ENCODE assay signal across 8 cellular contexts in the genomic region with DNA sequence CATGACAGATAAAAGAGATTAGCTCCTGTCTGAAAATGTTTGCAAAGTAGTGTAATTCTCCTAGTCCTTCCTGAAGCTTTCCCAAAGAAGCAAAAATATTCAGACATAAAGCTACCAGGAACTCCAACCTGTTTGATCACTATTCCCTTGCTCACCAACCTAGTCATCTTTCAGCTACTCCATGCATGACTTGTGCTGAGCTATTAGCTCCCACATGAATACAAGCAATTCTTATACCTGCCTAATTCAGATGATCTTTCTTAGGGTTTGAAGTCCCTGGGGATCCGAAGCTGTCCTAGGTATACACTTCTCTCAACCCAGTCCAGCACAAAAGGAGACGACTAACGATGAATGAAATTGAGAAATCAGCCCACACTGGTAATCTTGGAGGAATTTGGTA. TPM values are rescaled to one million over a fixed set of nuclear protein-coding genes. Genes with fewer than 3 reads are reported as not detected.
A peak's percentile ranks its signal among the peaks of the same experiment; 100 is the strongest.
DNase-seq lines count a peak whose midpoint lies in the region; ATAC-seq and TF ChIP-seq lines count a peak whose summit lies in the region.

No MANE protein-coding gene starts in this region.

- no peaks in the 10 kb centered on the region for H3K36me3 Mint-ChIP-seq in brain

- H3K4me2 ChIP-seq in Karpas-422 (ENCODE audit: low read depth, low read length, poor library complexity, severe bottlenecking): peak overlapping the region; percentile 73

- ATAC-seq in right lobe of liver: peak in 2 of 4 donors; percentile 1 to 4
- no peak for ATAC-seq in upper lobe of left lung (ENCODE audit: low FRiP score in 2 of 2)
- ATAC-seq in GM18907 (IDR thresholded peaks at IDR 0.05; ENCODE audit: unreplicated experiment): no peak

- POLR2A ChIA-PET in GM10248 (lab: Yijun Ruan, JAX): interaction anchor here (0.9 to 1.4 kb wide), 2 partner anchors 89 to 108 kb away, joined by 3 to 4 read pairs; no protein-coding TSS in a partner anchor

- peak overlapping the region; percentile 80 for H2AFZ ChIP-seq in Karpas-422 (ENCODE audit: low read length)

- H3K36me3 ChIP-seq in Karpas-422 (ENCODE audit: insufficient read depth, low read length): no peaks in the 10 kb centered on the region
- no peaks in the 10 kb centered on the region for H3K36me3 ChIP-seq in right lobe of liver
- no peaks in the 10 kb centered on the region for H3K36me3 ChIP-seq in upper lobe of left lung

- H3K4me3 Mint-ChIP-seq in brain: peak overlapping the region; percentile 98 to 99 (median 99)

- H3K9me2 ChIP-seq in Karpas-422 (replicated peaks; ENCODE audit: insufficient read depth, low read length): no peaks in the 10 kb centered on the region

- H3K4me1 ChIP-seq in Karpas-422 (ENCODE audit: low read length) (peaks cover 28% of the 10 kb centered on the region), right lobe of liver (peaks cover 0 to 12% (median 3%) of the 10 kb centered on the region in 4 donors), upper lobe of left lung (peaks cover 7 to 21% (median 8%) of the 10 kb centered on the region in 4 donors)

- H3K4me3 ChIP-seq in Karpas-422 (ENCODE audit: low read length) (peak overlapping the region; percentile 74), right lobe of liver (peak overlapping the region; percentile 54 to 70 (median 60)), upper lobe of left lung (peak overlapping the region in 3 of 4 donors; percentile 51 to 61 (median 56))

- CTCF ChIA-PET in GM10248 (lab: Yijun Ruan, JAX): interaction anchor here (0.9 to 3.6 kb wide), 14 partner anchors 9 to 216 kb away, joined by 3 to 20 read pairs (median 3); no protein-coding TSS in a partner anchor

- H3K27ac Mint-ChIP-seq in brain: peak overlapping the region; percentile 99 to 100 (median 99)

- peak; percentile 48 for DNase-seq in Karpas-422
- no peak for DNase-seq in right lobe of liver
- DNase-seq in upper lobe of left lung: no peak
- DNase-seq in amniotic stem cell (lab: John Stamatoyannopoulos, UW): no peak
- no peak for DNase-seq in GM10248 (ENCODE audit: extremely low spot score)

- H3K27ac ChIP-seq in C4-2B: peak overlapping the region; percentile 91
- H3K27ac ChIP-seq in Karpas-422 (ENCODE audit: low read length): no peak overlapping the region
- H3K27ac ChIP-seq in right lobe of liver: peak overlapping the region; percentile 96 to 97 (median 96)
- peak overlapping the region; percentile 84 to 94 (median 92) for H3K27ac ChIP-seq in upper lobe of left lung

- H3K9me3 Mint-ChIP-seq in brain: peaks cover 0 to 7% (median 0%) of the 10 kb centered on the region in 5 experiments

- H3K79me2 ChIP-seq in Karpas-422 (ENCODE audit: low read length): peaks cover 11% of the 10 kb centered on the region; the same call in 1 of the 2 replicates

- TF ChIP-seq POLR2A in right lobe of liver (IDR thresholded peaks at IDR 0.05) (no peak), upper lobe of left lung (IDR thresholded peaks at IDR 0.05) (no peak)

- peaks cover 3% of the 10 kb centered on the region for H3K27me3 Mint-ChIP-seq in brain

- peak overlapping the region; percentile 91 for H3K9ac ChIP-seq in Karpas-422 (ENCODE audit: low read length)

- TF ChIP-seq CTCF in C4-2B (conservative IDR thresholded peaks at IDR 0.05) (no peak), brain (conservative IDR thresholded peaks at IDR 0.05) (no peak), right lobe of liver (IDR thresholded peaks at IDR 0.05) (no peak), upper lobe of left lung (IDR thresholded peaks at IDR 0.05) (no peak), GM10248 (IDR thresholded peaks at IDR 0.05; ENCODE audit: control extremely low read depth, extremely low read depth, low read depth, missing control alignments) (no peak)

- no peaks in the 10 kb centered on the region for H3K9me3 ChIP-seq in Karpas-422 (ENCODE audit: low read length)
- no peaks in the 10 kb centered on the region for H3K9me3 ChIP-seq in right lobe of liver
- no peaks in the 10 kb centered on the region for H3K9me3 ChIP-seq in upper lobe of left lung

- intact Hi-C loops in right lobe of liver (cut with DNase I): no loop called here

- H4K20me1 ChIP-seq in Karpas-422 (ENCODE audit: insufficient read depth, low read depth, low read length): no peaks in the 10 kb centered on the region

- peaks cover 31% of the 10 kb centered on the region for H3K4me1 Mint-ChIP-seq in brain

- H3K27me3 ChIP-seq in Karpas-422 (ENCODE audit: low read length) (no peaks in the 10 kb centered on the region), right lobe of liver (no peaks in the 10 kb centered on the region), upper lobe of left lung (no peaks in the 10 kb centered on the region)

- 12% methylated on average over 3 of the region's 3 CpGs for WGBS in right lobe of liver (ENCODE audit: insufficient coverage, low coverage, low lambda C conversion rate, missing lambda C conversion rate)
- WGBS in upper lobe of left lung, 2 donors: 40 to 44% methylated on average over 3 of the region's 3 CpGs

- TF ChIP-seq EP300 in upper lobe of left lung (IDR thresholded peaks at IDR 0.05): no peak

RNA-seq across cellular contexts. Expression of gene PTGR2, which starts 0.7 kb away (rescaled TPM):
- total RNA-seq in Karpas-422 (2014; rRNA removed; shearing (Covaris generic); ENCODE audit: low replicate concordance): 10.0 and 11.3 TPM in 2 replicates
- 10.5 TPM for polyA plus RNA-seq in brain (ENCODE audit: insufficient read depth, low read depth, low replicate concordance)
- total RNA-seq in right lobe of liver (10 to 100 TPM in 4 of 6 experiments, 1 to 10 TPM in 2; 8.0 to 22.4 (median 12.4) TPM), upper lobe of left lung (10 to 100 TPM in 3 of 6 donors, 1 to 10 TPM in 3; 4.3 to 15.0 (median 8.8) TPM)

RNA-seq across cellular contexts. Expression of gene ZNF410, which starts 35.7 kb away (rescaled TPM):
- total RNA-seq in Karpas-422 (2014; rRNA removed; shearing (Covaris generic); ENCODE audit: low replicate concordance): 63.5 and 73.8 TPM in 2 replicates
- polyA plus RNA-seq in brain (ENCODE audit: insufficient read depth, low read depth, low replicate concordance): 47.7 TPM
- 10 to 100 TPM; 14.9 to 20.8 (median 18.3) TPM for total RNA-seq in right lobe of liver
- 10 to 100 TPM; 23.4 to 80.7 (median 42.5) TPM for total RNA-seq in upper lobe of left lung
